In the genomic region with DNA sequence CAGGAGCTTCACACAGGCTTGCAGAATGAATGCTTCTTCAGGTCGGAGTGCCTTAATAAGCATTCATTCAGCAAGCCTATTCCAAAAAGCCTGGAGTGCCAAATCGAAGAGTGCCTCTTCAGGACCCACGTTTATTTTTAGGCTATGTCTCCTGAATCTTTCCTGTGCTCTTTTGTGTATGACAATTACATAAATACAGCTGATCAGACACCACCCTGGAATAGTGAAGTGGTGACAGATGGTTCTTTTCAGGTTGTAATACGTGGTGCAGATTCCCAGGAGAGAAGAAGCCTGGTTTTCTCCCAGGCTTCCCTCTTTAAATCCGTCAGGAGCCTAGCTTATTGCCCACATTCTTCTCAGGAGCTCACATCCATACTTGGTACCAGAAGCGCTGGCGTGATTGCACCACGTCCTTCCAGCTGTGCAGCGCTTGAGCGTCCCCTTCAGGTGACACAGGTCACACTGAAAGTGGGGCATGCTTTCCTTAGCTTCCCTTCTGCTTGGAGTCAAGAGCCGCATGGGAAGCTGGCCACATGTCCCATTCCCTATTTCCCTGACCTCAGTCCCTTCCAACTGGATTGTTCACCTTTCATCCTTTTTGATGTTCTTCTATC, we compare ENCODE assay signal across 17 cellular contexts.
A peak's percentile ranks its signal among the peaks of the same experiment; 100 is the strongest.
DNase-seq lines count a peak whose midpoint lies in the region; ATAC-seq and TF ChIP-seq lines count a peak whose summit lies in the region.
"Had no signal": no experiment of that assay in that cellular context is flagged by ENCODE, and none has a peak within 500 bp of the region (broad histone marks: within the 10 kb centered on the region; RNA-seq: fewer than 3 reads in every experiment).

No MANE protein-coding gene starts in this region.

- WGBS in SK-N-SH (ENCODE audit: low lambda C conversion rate): 10% methylated on average over 8 of the region's 11 CpGs
- 49 to 64% methylated on average over 11 of the region's 11 CpGs for WGBS in sigmoid colon, 2 donors

- no peaks in the 10 kb centered on the region for H3F3A ChIP-seq in SK-N-SH (replicated peaks; ENCODE audit: insufficient read depth)
- no peaks in the 10 kb centered on the region for H3F3A ChIP-seq in PC-9 (ENCODE audit: insufficient read depth, low read depth)

- no peak for TF ChIP-seq EP300 in SK-N-SH (IDR thresholded peaks at IDR 0.05; ENCODE audit: borderline replicate concordance in 1 of 2, low read depth in 1 of 2, low read length in 1 of 2)
- TF ChIP-seq EP300 in sigmoid colon (IDR thresholded peaks at IDR 0.05): no peak

- H3K27ac ChIP-seq in SK-N-SH (ENCODE audit: low read depth in 2 of 2, low read length in 1 of 2) (no peak overlapping the region), sigmoid colon (no peak overlapping the region), PC-9 (no peak overlapping the region)
- H3K27ac ChIP-seq: ascending aorta, foreskin keratinocyte, skin epidermis had no signal

- H3K9ac ChIP-seq in SK-N-SH: no peak overlapping the region

- no peaks in the 10 kb centered on the region for H3K9me3 Mint-ChIP-seq in endothelial cell (ENCODE audit: unreplicated experiment)

- intact Hi-C loops in sigmoid colon (cut with DNase I): no loop called here
- intact Hi-C loops in PC-9 (cut with micrococcal nuclease; ENCODE audit: unreplicated experiment): no loop called here

- H3K4me3 ChIP-seq in SK-N-SH (ENCODE audit: low read depth in 2 of 2, low read length in 1 of 2) (no peak overlapping the region), sigmoid colon (no peak overlapping the region), PC-9 (no peak overlapping the region)
- H3K4me3 ChIP-seq: ascending aorta, MG63, skin epidermis had no signal

- CTCF ChIA-PET in SK-N-SH (lab: Yijun Ruan, JAX) (interaction anchor here (0.9 to 1.0 kb wide), 2 partner anchors 10 to 12 kb away, joined by 3 to 4 read pairs; no protein-coding TSS in a partner anchor), PC-9 (lab: Charles Lee) (no interaction called here)

- no peaks in the 10 kb centered on the region for H4K20me1 ChIP-seq in SK-N-SH (ENCODE audit: insufficient read depth)
- no peaks in the 10 kb centered on the region for H4K20me1 ChIP-seq in PC-9 (ENCODE audit: insufficient read depth)

- ATAC-seq in SK-N-SH treated with all-trans-retinoic acid at 6 μM for 48 hours (no peak), HG02885 (IDR thresholded peaks at IDR 0.05; ENCODE audit: poor library complexity, unreplicated experiment) (no peak)
- ATAC-seq: activated T-helper 17 cell treated with anti-CD3 and anti-CD28 coated beads, Interleukin-2, amount 50 U/mL, for 72 hours; foreskin keratinocyte; left colon; natural killer cell had no signal

- H3K4me3 Mint-ChIP-seq in endothelial cell (ENCODE audit: unreplicated experiment): no peak overlapping the region
- H3K4me3 Mint-ChIP-seq: activated T-helper 17 cell treated with anti-CD3 and anti-CD28 coated beads, Interleukin-2, amount 50 U/mL, for 72 hours; natural killer cell had no signal

- no peaks in the 10 kb centered on the region for H3K36me3 ChIP-seq in SK-N-SH (replicated peaks in 1 of 2; ENCODE audit: control insufficient read depth in 1 of 2, insufficient read depth in 2 of 2, low read length in 1 of 2)
- H3K36me3 ChIP-seq in sigmoid colon: no peaks in the 10 kb centered on the region
- no peaks in the 10 kb centered on the region for H3K36me3 ChIP-seq in PC-9 (ENCODE audit: low read depth)
- H3K36me3 ChIP-seq: MG63 had no signal

- H3K27me3 ChIP-seq in SK-N-SH (ENCODE audit: insufficient read depth) (no peaks in the 10 kb centered on the region), sigmoid colon (no peaks in the 10 kb centered on the region), PC-9 (ENCODE audit: insufficient read depth, low read depth) (peaks cover 8% of the 10 kb centered on the region; the same call in 1 of the 2 replicates)
- H3K27me3 ChIP-seq: ascending aorta, foreskin keratinocyte had no signal

- H3K9me2 ChIP-seq in SK-N-SH (no peaks in the 10 kb centered on the region), PC-9 (ENCODE audit: insufficient read depth) (no peaks in the 10 kb centered on the region)

- no TSS peak for BruUV-seq in PC-9 (replicated peaks; lab: Mats Ljungman, UMichigan)

- H3K9me3 ChIP-seq in SK-N-SH (no peaks in the 10 kb centered on the region), sigmoid colon (no peaks in the 10 kb centered on the region), PC-9 (ENCODE audit: insufficient read depth, low read depth) (no peaks in the 10 kb centered on the region)
- H3K9me3 ChIP-seq: ascending aorta, Caco-2, MG63 had no signal

- H2AFZ ChIP-seq in SK-N-SH (ENCODE audit: low read depth) (no peak overlapping the region), PC-9 (no peak overlapping the region)

- TF ChIP-seq RAD21 in SK-N-SH (IDR thresholded peaks at IDR 0.05; ENCODE audit: low read length): peak; percentile 17; the same call in 1 of the 2 replicates

- TF ChIP-seq CTCF in SK-N-SH (IDR thresholded peaks at IDR 0.05): peak; percentile 18; the same call in 1 of the 2 replicates
- no peak for TF ChIP-seq CTCF in endothelial cell (IDR thresholded peaks at IDR 0.05; ENCODE audit: unreplicated experiment)
- no peak for TF ChIP-seq CTCF in sigmoid colon (IDR thresholded peaks at IDR 0.05)
- no peak; the same call in 1 of the 2 replicates for TF ChIP-seq CTCF in PC-9 (conservative IDR thresholded peaks at IDR 0.05)
- TF ChIP-seq CTCF in GM10266 (IDR thresholded peaks at IDR 0.05; ENCODE audit: control insufficient read depth, insufficient read depth, low read depth, missing control alignments): no peak

- H3K79me2 ChIP-seq in SK-N-SH (ENCODE audit: insufficient read depth) (no peaks in the 10 kb centered on the region), PC-9 (ENCODE audit: low read depth) (no peaks in the 10 kb centered on the region)

- H3K27ac Mint-ChIP-seq in endothelial cell (ENCODE audit: unreplicated experiment): no peak overlapping the region
- H3K27ac Mint-ChIP-seq: activated T-helper 17 cell treated with anti-CD3 and anti-CD28 coated beads, Interleukin-2, amount 50 U/mL, for 72 hours; natural killer cell had no signal

- H3K4me1 Mint-ChIP-seq in endothelial cell (ENCODE audit: unreplicated experiment): no peaks in the 10 kb centered on the region
- H3K4me1 Mint-ChIP-seq: activated T-helper 17 cell treated with anti-CD3 and anti-CD28 coated beads, Interleukin-2, amount 50 U/mL, for 72 hours; natural killer cell had no signal

- TF ChIP-seq POLR2A in sigmoid colon (IDR thresholded peaks at IDR 0.05): no peak

- DNase-seq in SK-N-SH: no peak
- DNase-seq in NCI-H2171 treated with DMSO at 0.1 percent for 48 hours (lab: John Stamatoyannopoulos, UW): peak; percentile 67
- peak; percentile 40 for DNase-seq in endothelial cell (ENCODE audit: low spot score)
- DNase-seq in sigmoid colon: no peak
- DNase-seq in PC-9: no peak
- DNase-seq in GM10266 (ENCODE audit: extremely low spot score): no peak
- DNase-seq: activated CD4-positive, alpha-beta T cell treated with anti-CD3 and anti-CD28 coated beads for 48 hours; foreskin keratinocyte; left colon; MG63; natural killer cell had no signal

- peaks cover 3% of the 10 kb centered on the region for H3K27me3 Mint-ChIP-seq in endothelial cell (ENCODE audit: unreplicated experiment)

- H3K4me2 ChIP-seq in SK-N-SH (no peak overlapping the region), PC-9 (no peak overlapping the region)

- H3K36me3 Mint-ChIP-seq in endothelial cell (ENCODE audit: low read depth, unreplicated experiment): no peaks in the 10 kb centered on the region
- H3K36me3 Mint-ChIP-seq: natural killer cell had no signal

- POLR2A ChIA-PET in SK-N-SH (lab: Yijun Ruan, JAX) (no interaction called here), PC-9 (lab: Charles Lee; ENCODE audit: unreplicated experiment) (no interaction called here)

- H3K4me1 ChIP-seq in SK-N-SH (ENCODE audit: control insufficient read depth in 1 of 2, insufficient read depth in 2 of 2, low read depth in 1 of 2, low read length in 1 of 2) (no peaks in the 10 kb centered on the region), sigmoid colon (no peaks in the 10 kb centered on the region), PC-9 (replicated peaks; ENCODE audit: insufficient read depth) (no peaks in the 10 kb centered on the region)
- H3K4me1 ChIP-seq: ascending aorta, Caco-2, foreskin keratinocyte had no signal

TF ChIP-seq in SK-N-SH, 30 proteins besides CTCF, POLR2A, EP300 and RAD21 (continues in another document):
- TF ChIP-seq RCOR1 (IDR thresholded peaks at IDR 0.05; ENCODE audit: low read length): no peak
- TF ChIP-seq FOXM1 (IDR thresholded peaks at IDR 0.05; ENCODE audit: low read depth): no peak
- TF ChIP-seq CHD2 (IDR thresholded peaks at IDR 0.05; ENCODE audit: low read length, partially characterized antibody): no peak
- TF ChIP-seq YY1 (IDR thresholded peaks at IDR 0.05; ENCODE audit: low read depth): no peak

TF ChIP-seq in SK-N-SH treated with all-trans-retinoic acid at 6 μM for 48 hours, 23 proteins besides CTCF, POLR2A, EP300 and RAD21 (continues in another document):
- TF ChIP-seq ZFP3 (CRISPR knock-in tag; IDR thresholded peaks at IDR 0.05) (no peak), TCF4 (CRISPR knock-in tag; IDR thresholded peaks at IDR 0.05; ENCODE audit: borderline replicate concordance) (no peak), POU6F1 (CRISPR knock-in tag; IDR thresholded peaks at IDR 0.05; ENCODE audit: borderline replicate concordance, low read depth) (no peak), GLIS3 (CRISPR knock-in tag; IDR thresholded peaks at IDR 0.05) (no peak)
- TF ChIP-seq, protein P1, sequence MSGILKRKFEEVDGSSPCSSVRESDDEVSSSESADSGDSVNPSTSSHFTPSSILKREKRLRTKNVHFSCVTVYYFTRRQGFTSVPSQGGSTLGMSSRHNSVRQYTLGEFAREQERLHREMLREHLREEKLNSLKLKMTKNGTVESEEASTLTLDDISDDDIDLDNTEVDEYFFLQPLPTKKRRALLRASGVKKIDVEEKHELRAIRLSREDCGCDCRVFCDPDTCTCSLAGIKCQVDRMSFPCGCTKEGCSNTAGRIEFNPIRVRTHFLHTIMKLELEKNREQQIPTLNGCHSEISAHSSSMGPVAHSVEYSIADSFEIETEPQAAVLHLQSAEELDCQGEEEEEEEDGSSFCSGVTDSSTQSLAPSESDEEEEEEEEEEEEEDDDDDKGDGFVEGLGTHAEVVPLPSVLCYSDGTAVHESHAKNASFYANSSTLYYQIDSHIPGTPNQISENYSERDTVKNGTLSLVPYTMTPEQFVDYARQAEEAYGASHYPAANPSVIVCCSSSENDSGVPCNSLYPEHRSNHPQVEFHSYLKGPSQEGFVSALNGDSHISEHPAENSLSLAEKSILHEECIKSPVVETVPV (CRISPR knock-in tag; IDR thresholded peaks at IDR 0.05): no peak

Comparison
In these comparisons a context has a peak if more than half of its experiments do, and no peak if none do; other contexts are left out.
1. DNase-seq: peak in NCI-H2171 treated with DMSO at 0.1 percent for 48 hours (single experiment) and endothelial cell (single experiment); none in SK-N-SH (single experiment), sigmoid colon (single experiment), PC-9 (0 of 2) and GM10266 (single experiment).